In genomic region chr15:29888651-29889050, GRCh38 we compare ENCODE assay signal across 1 cellular context.
TF ChIP-seq lines count a peak whose summit lies in the region.

No MANE protein-coding gene starts in this region.

TF ChIP-seq in HEK293, 187 proteins besides CTCF, POLR2A, EP300 and RAD21 (continued from another document):
- TF ChIP-seq HOXA7 (CRISPR knock-in tag; IDR thresholded peaks at IDR 0.05; ENCODE audit: borderline replicate concordance) (no peak), IKZF3 (tag by site-specific recombination; IDR thresholded peaks at IDR 0.05) (no peak), ZNF600 (tag by site-specific recombination; IDR thresholded peaks at IDR 0.05) (peak; percentile 74), ZBTB49 (tag by site-specific recombination; IDR thresholded peaks at IDR 0.05; ENCODE audit: low read depth) (no peak), ZNF514 (tag by site-specific recombination; IDR thresholded peaks at IDR 0.05) (no peak), ZIC2 (tag by site-specific recombination; IDR thresholded peaks at IDR 0.05) (no peak), ZNF791 (tag by site-specific recombination; IDR thresholded peaks at IDR 0.05) (no peak), ZNF138 (tag by site-specific recombination; IDR thresholded peaks at IDR 0.05; ENCODE audit: borderline replicate concordance) (no peak)
TF ChIP-seq in HEK293: peak in this region for 3.
